ENCODE assay signal across 1 cellular context in genomic region chr20:35617397-35618031, GRCh38.
A peak's percentile ranks its signal among the peaks of the same experiment; 100 is the strongest.
TF ChIP-seq lines count a peak whose summit lies in the region.

No MANE protein-coding gene starts in this region.

TF ChIP-seq in H1, 55 proteins besides CTCF, POLR2A, EP300 and RAD21 (continued from another document):
- TF ChIP-seq, protein P1, sequence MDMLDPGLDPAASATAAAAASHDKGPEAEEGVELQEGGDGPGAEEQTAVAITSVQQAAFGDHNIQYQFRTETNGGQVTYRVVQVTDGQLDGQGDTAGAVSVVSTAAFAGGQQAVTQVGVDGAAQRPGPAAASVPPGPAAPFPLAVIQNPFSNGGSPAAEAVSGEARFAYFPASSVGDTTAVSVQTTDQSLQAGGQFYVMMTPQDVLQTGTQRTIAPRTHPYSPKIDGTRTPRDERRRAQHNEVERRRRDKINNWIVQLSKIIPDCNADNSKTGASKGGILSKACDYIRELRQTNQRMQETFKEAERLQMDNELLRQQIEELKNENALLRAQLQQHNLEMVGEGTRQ (IDR thresholded peaks at IDR 0.05; ENCODE audit: low read length): no peak
- TF ChIP-seq KDM4A (IDR thresholded peaks at IDR 0.05; ENCODE audit: low read depth, low read length, severe bottlenecking) (no peak), PHF8 (conservative IDR thresholded peaks at IDR 0.05; ENCODE audit: low read depth, low read length) (no peak), SIN3A (conservative IDR thresholded peaks at IDR 0.05 in 1 of 2, IDR thresholded peaks at IDR 0.05 in 1 of 2; ENCODE audit: low read depth in 1 of 2, low read length in 2 of 2) (0 out of 4 replicates have a peak, but pooled peaks of 1 of the 2 experiments have one; percentile 14), MAFK (IDR thresholded peaks at IDR 0.05; ENCODE audit: low read depth, low read length) (no peak), CBX5 (IDR thresholded peaks at IDR 0.05; ENCODE audit: low read depth, low read length) (no peak), EZH2 (IDR thresholded peaks at IDR 0.05; ENCODE audit: low read depth, low read length, severe bottlenecking) (peak; percentile 9), MAX (IDR thresholded peaks at IDR 0.05) (0 out of 2 replicates have a peak, but pooled peaks have one; percentile 13), FOSL1 (IDR thresholded peaks at IDR 0.05; ENCODE audit: insufficient read depth, low read depth, low read length) (no peak)
- TF ChIP-seq, protein P2, sequence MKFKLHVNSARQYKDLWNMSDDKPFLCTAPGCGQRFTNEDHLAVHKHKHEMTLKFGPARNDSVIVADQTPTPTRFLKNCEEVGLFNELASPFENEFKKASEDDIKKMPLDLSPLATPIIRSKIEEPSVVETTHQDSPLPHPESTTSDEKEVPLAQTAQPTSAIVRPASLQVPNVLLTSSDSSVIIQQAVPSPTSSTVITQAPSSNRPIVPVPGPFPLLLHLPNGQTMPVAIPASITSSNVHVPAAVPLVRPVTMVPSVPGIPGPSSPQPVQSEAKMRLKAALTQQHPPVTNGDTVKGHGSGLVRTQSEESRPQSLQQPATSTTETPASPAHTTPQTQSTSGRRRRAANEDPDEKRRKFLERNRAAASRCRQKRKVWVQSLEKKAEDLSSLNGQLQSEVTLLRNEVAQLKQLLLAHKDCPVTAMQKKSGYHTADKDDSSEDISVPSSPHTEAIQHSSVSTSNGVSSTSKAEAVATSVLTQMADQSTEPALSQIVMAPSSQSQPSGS (IDR thresholded peaks at IDR 0.05; ENCODE audit: low read length): no peak
- TF ChIP-seq, protein P3, sequence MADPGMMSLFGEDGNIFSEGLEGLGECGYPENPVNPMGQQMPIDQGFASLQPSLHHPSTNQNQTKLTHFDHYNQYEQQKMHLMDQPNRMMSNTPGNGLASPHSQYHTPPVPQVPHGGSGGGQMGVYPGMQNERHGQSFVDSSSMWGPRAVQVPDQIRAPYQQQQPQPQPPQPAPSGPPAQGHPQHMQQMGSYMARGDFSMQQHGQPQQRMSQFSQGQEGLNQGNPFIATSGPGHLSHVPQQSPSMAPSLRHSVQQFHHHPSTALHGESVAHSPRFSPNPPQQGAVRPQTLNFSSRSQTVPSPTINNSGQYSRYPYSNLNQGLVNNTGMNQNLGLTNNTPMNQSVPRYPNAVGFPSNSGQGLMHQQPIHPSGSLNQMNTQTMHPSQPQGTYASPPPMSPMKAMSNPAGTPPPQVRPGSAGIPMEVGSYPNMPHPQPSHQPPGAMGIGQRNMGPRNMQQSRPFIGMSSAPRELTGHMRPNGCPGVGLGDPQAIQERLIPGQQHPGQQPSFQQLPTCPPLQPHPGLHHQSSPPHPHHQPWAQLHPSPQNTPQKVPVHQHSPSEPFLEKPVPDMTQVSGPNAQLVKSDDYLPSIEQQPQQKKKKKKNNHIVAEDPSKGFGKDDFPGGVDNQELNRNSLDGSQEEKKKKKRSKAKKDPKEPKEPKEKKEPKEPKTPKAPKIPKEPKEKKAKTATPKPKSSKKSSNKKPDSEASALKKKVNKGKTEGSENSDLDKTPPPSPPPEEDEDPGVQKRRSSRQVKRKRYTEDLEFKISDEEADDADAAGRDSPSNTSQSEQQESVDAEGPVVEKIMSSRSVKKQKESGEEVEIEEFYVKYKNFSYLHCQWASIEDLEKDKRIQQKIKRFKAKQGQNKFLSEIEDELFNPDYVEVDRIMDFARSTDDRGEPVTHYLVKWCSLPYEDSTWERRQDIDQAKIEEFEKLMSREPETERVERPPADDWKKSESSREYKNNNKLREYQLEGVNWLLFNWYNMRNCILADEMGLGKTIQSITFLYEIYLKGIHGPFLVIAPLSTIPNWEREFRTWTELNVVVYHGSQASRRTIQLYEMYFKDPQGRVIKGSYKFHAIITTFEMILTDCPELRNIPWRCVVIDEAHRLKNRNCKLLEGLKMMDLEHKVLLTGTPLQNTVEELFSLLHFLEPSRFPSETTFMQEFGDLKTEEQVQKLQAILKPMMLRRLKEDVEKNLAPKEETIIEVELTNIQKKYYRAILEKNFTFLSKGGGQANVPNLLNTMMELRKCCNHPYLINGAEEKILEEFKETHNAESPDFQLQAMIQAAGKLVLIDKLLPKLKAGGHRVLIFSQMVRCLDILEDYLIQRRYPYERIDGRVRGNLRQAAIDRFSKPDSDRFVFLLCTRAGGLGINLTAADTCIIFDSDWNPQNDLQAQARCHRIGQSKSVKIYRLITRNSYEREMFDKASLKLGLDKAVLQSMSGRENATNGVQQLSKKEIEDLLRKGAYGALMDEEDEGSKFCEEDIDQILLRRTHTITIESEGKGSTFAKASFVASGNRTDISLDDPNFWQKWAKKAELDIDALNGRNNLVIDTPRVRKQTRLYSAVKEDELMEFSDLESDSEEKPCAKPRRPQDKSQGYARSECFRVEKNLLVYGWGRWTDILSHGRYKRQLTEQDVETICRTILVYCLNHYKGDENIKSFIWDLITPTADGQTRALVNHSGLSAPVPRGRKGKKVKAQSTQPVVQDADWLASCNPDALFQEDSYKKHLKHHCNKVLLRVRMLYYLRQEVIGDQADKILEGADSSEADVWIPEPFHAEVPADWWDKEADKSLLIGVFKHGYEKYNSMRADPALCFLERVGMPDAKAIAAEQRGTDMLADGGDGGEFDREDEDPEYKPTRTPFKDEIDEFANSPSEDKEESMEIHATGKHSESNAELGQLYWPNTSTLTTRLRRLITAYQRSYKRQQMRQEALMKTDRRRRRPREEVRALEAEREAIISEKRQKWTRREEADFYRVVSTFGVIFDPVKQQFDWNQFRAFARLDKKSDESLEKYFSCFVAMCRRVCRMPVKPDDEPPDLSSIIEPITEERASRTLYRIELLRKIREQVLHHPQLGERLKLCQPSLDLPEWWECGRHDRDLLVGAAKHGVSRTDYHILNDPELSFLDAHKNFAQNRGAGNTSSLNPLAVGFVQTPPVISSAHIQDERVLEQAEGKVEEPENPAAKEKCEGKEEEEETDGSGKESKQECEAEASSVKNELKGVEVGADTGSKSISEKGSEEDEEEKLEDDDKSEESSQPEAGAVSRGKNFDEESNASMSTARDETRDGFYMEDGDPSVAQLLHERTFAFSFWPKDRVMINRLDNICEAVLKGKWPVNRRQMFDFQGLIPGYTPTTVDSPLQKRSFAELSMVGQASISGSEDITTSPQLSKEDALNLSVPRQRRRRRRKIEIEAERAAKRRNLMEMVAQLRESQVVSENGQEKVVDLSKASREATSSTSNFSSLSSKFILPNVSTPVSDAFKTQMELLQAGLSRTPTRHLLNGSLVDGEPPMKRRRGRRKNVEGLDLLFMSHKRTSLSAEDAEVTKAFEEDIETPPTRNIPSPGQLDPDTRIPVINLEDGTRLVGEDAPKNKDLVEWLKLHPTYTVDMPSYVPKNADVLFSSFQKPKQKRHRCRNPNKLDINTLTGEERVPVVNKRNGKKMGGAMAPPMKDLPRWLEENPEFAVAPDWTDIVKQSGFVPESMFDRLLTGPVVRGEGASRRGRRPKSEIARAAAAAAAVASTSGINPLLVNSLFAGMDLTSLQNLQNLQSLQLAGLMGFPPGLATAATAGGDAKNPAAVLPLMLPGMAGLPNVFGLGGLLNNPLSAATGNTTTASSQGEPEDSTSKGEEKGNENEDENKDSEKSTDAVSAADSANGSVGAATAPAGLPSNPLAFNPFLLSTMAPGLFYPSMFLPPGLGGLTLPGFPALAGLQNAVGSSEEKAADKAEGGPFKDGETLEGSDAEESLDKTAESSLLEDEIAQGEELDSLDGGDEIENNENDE (IDR thresholded peaks at IDR 0.05; ENCODE audit: insufficient replicate concordance, low read length): no peak
